11 cellular contexts compared by ENCODE assay signal in genomic region chrX:53678667-53679066, GRCh38. TPM values are rescaled to one million over a fixed set of nuclear protein-coding genes. Genes with fewer than 3 reads are reported as not detected.
DNase-seq lines count a peak whose midpoint lies in the region; TF ChIP-seq lines count a peak whose summit lies in the region.
"Had no signal": no experiment of that assay in that cellular context is flagged by ENCODE, and none has a peak within 500 bp of the region (broad histone marks: within the 10 kb centered on the region; RNA-seq: fewer than 3 reads in every experiment).

No MANE protein-coding gene starts in this region.

- peaks cover 40% of the 10 kb centered on the region for H4K20me1 ChIP-seq in OCI-LY7 (ENCODE audit: insufficient read depth, low read length)

- H3K4me2 ChIP-seq in OCI-LY7 (ENCODE audit: low read length), result no peak overlapping the region

- H3K36me3 ChIP-seq in OCI-LY7 (ENCODE audit: insufficient read depth, low read length), result peaks cover 95% of the 10 kb centered on the region
- H3K36me3 ChIP-seq in endodermal cell (ENCODE audit: control insufficient read depth, insufficient read depth, low read length), result peaks cover 74% of the 10 kb centered on the region
- no peaks in the 10 kb centered on the region for H3K36me3 ChIP-seq in vagina

- TF ChIP-seq CTCF in OCI-LY7 (conservative IDR thresholded peaks at IDR 0.05; ENCODE audit: low read length), result peak; percentile 38
- TF ChIP-seq CTCF in endodermal cell (conservative IDR thresholded peaks at IDR 0.05), result peak; percentile 65
- no peak for TF ChIP-seq CTCF in vagina (IDR thresholded peaks at IDR 0.05)

- no peak overlapping the region for H3K4me3 Mint-ChIP-seq in endodermal cell

- DNase-seq in A172 (ENCODE audit: low spot score) (peak; percentile 3), D341Med (ENCODE audit: low spot score) (peak; percentile 21), OCI-LY7 (ENCODE audit: low spot score) (no peak), endodermal cell (no peak), kidney glomerular epithelial cell (lab: John Stamatoyannopoulos, UW) (no peak), vagina (ENCODE audit: extremely low spot score in 2 of 2) (no peak)
- DNase-seq in stimulated activated CD8-positive, alpha-beta memory T cell treated with anti-CD3 and anti-CD28 coated beads, Interleukin-4, amount 100 ng/mL, for 48 hours, result no peak
- no peak for DNase-seq in stimulated activated naive CD4-positive, alpha-beta T cell treated with Interleukin-2 at 50 U/mL for 16 hours (lab: John Stamatoyannopoulos, UW)
- DNase-seq: DMS153, heart left ventricle had no signal

- POLR2A ChIA-PET in OCI-LY7 (lab: Charles Lee), result no interaction called here

- H3K9me3 ChIP-seq in OCI-LY7 (ENCODE audit: low read length) (no peaks in the 10 kb centered on the region), endodermal cell (ENCODE audit: control insufficient read depth, low read length) (no peaks in the 10 kb centered on the region), vagina (no peaks in the 10 kb centered on the region)

- peaks cover 98% of the 10 kb centered on the region for H3K79me2 ChIP-seq in OCI-LY7 (ENCODE audit: insufficient read depth, low read depth, low read length)

- no peaks in the 10 kb centered on the region for H3K27me3 ChIP-seq in endodermal cell (ENCODE audit: control insufficient read depth, insufficient read depth, low read length, poor library complexity, severe bottlenecking)
- no peaks in the 10 kb centered on the region for H3K27me3 ChIP-seq in vagina
- H3K27me3 ChIP-seq: heart left ventricle had no signal

- no peak overlapping the region for H3K9ac ChIP-seq in endodermal cell (ENCODE audit: extremely low read depth, low read length, poor library complexity, severe bottlenecking)

- no TSS peak for BruUV-seq in OCI-LY7 (replicated peaks; lab: Mats Ljungman, UMichigan)

- H3K27ac ChIP-seq in OCI-LY7 (ENCODE audit: low read depth, low read length, poor library complexity, severe bottlenecking), result no peak overlapping the region
- no peak overlapping the region for H3K27ac ChIP-seq in endodermal cell (ENCODE audit: low read depth, low read length)
- H3K27ac ChIP-seq in vagina, result no peak overlapping the region
- H3K27ac ChIP-seq: heart left ventricle had no signal

- intact Hi-C loops in OCI-LY7 (cut with micrococcal nuclease; ENCODE audit: unreplicated experiment) (no loop called here), vagina (cut with DNase I) (no loop called here)

- H3K4me3 ChIP-seq in OCI-LY7 (ENCODE audit: low read depth, low read length, poor library complexity, severe bottlenecking) (no peak overlapping the region), endodermal cell (ENCODE audit: low read length) (no peak overlapping the region), vagina (no peak overlapping the region)
- H3K4me3 ChIP-seq: heart left ventricle had no signal

- H3K36me3 Mint-ChIP-seq in endodermal cell (ENCODE audit: low read depth), result peaks cover 37% of the 10 kb centered on the region

- CTCF ChIA-PET in OCI-LY7 (lab: Charles Lee; ENCODE audit: unreplicated experiment), result no interaction called here

- peaks cover 16% of the 10 kb centered on the region for H3K4me1 Mint-ChIP-seq in endodermal cell

- H3K9me3 Mint-ChIP-seq in endodermal cell, result peaks cover 40% of the 10 kb centered on the region
- H3K9me3 Mint-ChIP-seq: naive thymus-derived CD8-positive, alpha-beta T cell had no signal

- H3K9me2 ChIP-seq in OCI-LY7 (ENCODE audit: insufficient read depth, low read length), result no peaks in the 10 kb centered on the region

- H2AFZ ChIP-seq in OCI-LY7 (ENCODE audit: low read length), result no peak overlapping the region

- H3K4me1 ChIP-seq in OCI-LY7 (ENCODE audit: insufficient read depth, low read length, poor library complexity, severe bottlenecking) (peaks cover 7% of the 10 kb centered on the region), endodermal cell (ENCODE audit: control insufficient read depth, insufficient read depth, low read length) (peaks cover 3% of the 10 kb centered on the region), vagina (no peaks in the 10 kb centered on the region)

- TF ChIP-seq POLR2A in vagina (IDR thresholded peaks at IDR 0.05), result no peak

- no peak overlapping the region for H3K27ac Mint-ChIP-seq in endodermal cell

- H3K27me3 Mint-ChIP-seq in endodermal cell (ENCODE audit: insufficient read depth), result no peaks in the 10 kb centered on the region
- H3K27me3 Mint-ChIP-seq: naive thymus-derived CD8-positive, alpha-beta T cell had no signal

RNA-seq across cellular contexts. Expression of gene HUWE1, which starts 7.9 kb away (rescaled TPM):
- 57.4 and 69.9 TPM in 2 replicates for total RNA-seq in A172 (2014; rRNA removed; shearing (Covaris generic))
- total RNA-seq in OCI-LY7 (2014; rRNA removed; shearing (Covaris generic)), result 90.7 and 116 TPM in 2 replicates
- total RNA-seq in OCI-LY7 (2022), result 264 and 269 TPM in 2 replicates
- 100 to 1,000 TPM; 316 to 325 TPM for total RNA-seq in endodermal cell
- 103 TPM for polyA plus RNA-seq in endodermal cell (2013, experiment 1 of 2)
- polyA plus RNA-seq in endodermal cell (2013, experiment 2 of 2), result 110 TPM
- 120 TPM for total RNA-seq in vagina

Comparison
In these comparisons a context has a peak if more than half of its experiments do, and no peak if none do; other contexts are left out.
1. DNase-seq: peak in A172 (single experiment) and D341Med (single experiment); none in OCI-LY7 (single experiment), endodermal cell (single experiment), stimulated activated CD8-positive, alpha-beta memory T cell treated with anti-CD3 and anti-CD28 coated beads, Interleukin-4, amount 100 ng/mL, for 48 hours (single experiment), kidney glomerular epithelial cell (single experiment), vagina (0 of 2) and stimulated activated naive CD4-positive, alpha-beta T cell treated with Interleukin-2 at 50 U/mL for 16 hours (single experiment).
2. CTCF ChIP-seq: peak in OCI-LY7 (single experiment) and endodermal cell (single experiment); none in vagina (0 of 3).